10 cellular contexts compared by ENCODE assay signal in the genomic region with DNA sequence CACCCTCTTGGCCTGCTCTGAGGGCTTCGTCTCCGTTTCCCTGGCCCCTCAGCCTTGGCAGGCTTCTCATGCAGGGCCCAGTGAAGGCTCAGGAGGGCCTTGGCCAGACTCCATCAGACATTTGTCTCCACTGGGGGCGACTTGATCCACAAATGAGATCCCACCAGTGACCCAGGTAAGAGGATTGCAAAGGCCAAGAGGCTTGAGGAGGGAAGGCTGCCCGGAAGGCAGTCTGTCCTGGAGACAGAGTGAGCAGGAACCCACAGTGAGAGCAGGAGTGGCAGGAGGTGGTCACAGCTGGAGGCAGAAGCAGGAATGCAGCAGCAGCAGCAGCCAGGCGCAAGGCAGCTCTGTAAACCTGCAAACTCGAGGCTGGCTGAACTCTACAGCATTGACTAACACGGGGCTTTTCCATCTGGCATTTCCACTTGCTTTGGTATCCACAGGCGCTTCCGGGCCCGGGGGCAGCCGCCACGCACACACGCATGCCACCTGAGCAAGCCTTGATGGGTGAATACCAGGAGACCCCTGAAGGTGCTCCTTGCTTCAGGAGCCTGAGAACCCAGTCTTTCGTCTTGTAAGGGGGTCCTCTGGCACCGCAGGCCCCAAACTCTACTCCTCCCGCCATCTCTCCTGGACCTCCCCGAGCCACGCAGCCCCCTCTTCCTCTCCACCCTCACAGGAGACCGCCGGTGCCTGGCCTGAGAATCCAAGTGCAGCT. TPM values are rescaled to one million over a fixed set of nuclear protein-coding genes. Genes with fewer than 3 reads are reported as not detected.
DNase-seq lines count a peak whose midpoint lies in the region; ATAC-seq, FAIRE-seq and TF ChIP-seq lines count a peak whose summit lies in the region.
"Had no signal": no experiment of that assay in that cellular context is flagged by ENCODE, and none has a peak within 500 bp of the region (broad histone marks: within the 10 kb centered on the region; RNA-seq: fewer than 3 reads in every experiment).

No MANE protein-coding gene starts in this region.

- H3K9me3 Mint-ChIP-seq in GM23338 (no peaks in the 10 kb centered on the region; the same call in 2 of the 3 replicates), glutamatergic neuron (ENCODE audit: unreplicated experiment) (peaks cover 8% of the 10 kb centered on the region)
- no peaks in the 10 kb centered on the region for H3K9me3 Mint-ChIP-seq in stimulated activated effector memory CD8-positive, alpha-beta T cell treated with anti-CD3 and anti-CD28 coated beads, Interleukin-12 subunit alpha, Interleukin-12 subunit beta, amount 100 ng/mL, for 72 hours

- DNase-seq in GM23338 (ENCODE audit: low spot score) = no peak
- no peak for DNase-seq in T-helper 17 cell
- no peak for DNase-seq in glutamatergic neuron
- DNase-seq in stimulated activated effector memory CD8-positive, alpha-beta T cell treated with anti-CD3 and anti-CD28 coated beads, Interleukin-12 subunit alpha, Interleukin-12 subunit beta, amount 100 ng/mL, for 72 hours (ENCODE audit: low spot score in 2 of 2) = no peak
- DNase-seq in GM19239 (ENCODE audit: insufficient read length, low spot score) = no peak
- DNase-seq in NCI-H2196 (lab: John Stamatoyannopoulos, UW; ENCODE audit: unreplicated experiment) = no peak
- DNase-seq: NCI-H2171, SHP77 had no signal

- peaks cover 11% of the 10 kb centered on the region; the same call in 1 of the 2 replicates for H3F3A ChIP-seq in GM23338 (replicated peaks; ENCODE audit: low read depth)

- H3K4me3 ChIP-seq in GM23338 = no peak overlapping the region
- H3K4me3 ChIP-seq: lung had no signal

- no peaks in the 10 kb centered on the region for H3K27me3 ChIP-seq in GM23338 (ENCODE audit: insufficient read depth)

- H3K9me3 ChIP-seq in T-helper 17 cell (ENCODE audit: control insufficient read depth, low read length, poor library complexity, severe bottlenecking) = no peaks in the 10 kb centered on the region

- peak overlapping the region; percentile 85; the same call in 1 of the 2 replicates for H3K27ac Mint-ChIP-seq in GM23338
- H3K27ac Mint-ChIP-seq in T-helper 17 cell = peak overlapping the region; percentile 59
- peak overlapping the region; percentile 53 for H3K27ac Mint-ChIP-seq in glutamatergic neuron (ENCODE audit: unreplicated experiment)
- peak overlapping the region; percentile 90 for H3K27ac Mint-ChIP-seq in stimulated activated effector memory CD8-positive, alpha-beta T cell treated with anti-CD3 and anti-CD28 coated beads, Interleukin-12 subunit alpha, Interleukin-12 subunit beta, amount 100 ng/mL, for 72 hours

- 0 out of 2 replicates have a peak, but pooled peaks cover 4% of the 10 kb centered on the region for H4K20me1 ChIP-seq in GM23338 (replicated peaks; ENCODE audit: insufficient read depth)

- H3K36me3 Mint-ChIP-seq in GM23338 (ENCODE audit: low read depth) = peaks cover 33% of the 10 kb centered on the region
- no peaks in the 10 kb centered on the region for H3K36me3 Mint-ChIP-seq in T-helper 17 cell (ENCODE audit: low read depth)
- no peaks in the 10 kb centered on the region for H3K36me3 Mint-ChIP-seq in glutamatergic neuron (ENCODE audit: unreplicated experiment)
- peaks cover 78% of the 10 kb centered on the region for H3K36me3 Mint-ChIP-seq in stimulated activated effector memory CD8-positive, alpha-beta T cell treated with anti-CD3 and anti-CD28 coated beads, Interleukin-12 subunit alpha, Interleukin-12 subunit beta, amount 100 ng/mL, for 72 hours

- H3K4me3 Mint-ChIP-seq in GM23338 (no peak overlapping the region; the same call in 2 of the 3 replicates), T-helper 17 cell (no peak overlapping the region), glutamatergic neuron (ENCODE audit: unreplicated experiment) (no peak overlapping the region)
- no peak overlapping the region for H3K4me3 Mint-ChIP-seq in stimulated activated effector memory CD8-positive, alpha-beta T cell treated with anti-CD3 and anti-CD28 coated beads, Interleukin-12 subunit alpha, Interleukin-12 subunit beta, amount 100 ng/mL, for 72 hours

- H3K4me1 ChIP-seq in GM23338 (ENCODE audit: insufficient read depth) = peaks cover 29% of the 10 kb centered on the region

- H3K36me3 ChIP-seq in GM23338 (ENCODE audit: insufficient read depth) = no peaks in the 10 kb centered on the region; the same call in 1 of the 2 replicates

- H3K9me2 ChIP-seq in GM23338 (ENCODE audit: insufficient read depth) = no peaks in the 10 kb centered on the region

- H3K4me2 ChIP-seq in GM23338 = no peak overlapping the region

- ATAC-seq in GM23338 (peak; percentile 17), T-helper 17 cell (no peak), HG02642 (IDR thresholded peaks at IDR 0.05; ENCODE audit: poor library complexity, unreplicated experiment) (no peak)
- ATAC-seq in stimulated activated effector memory CD8-positive, alpha-beta T cell treated with anti-CD3 and anti-CD28 coated beads, Interleukin-12 subunit alpha, Interleukin-12 subunit beta, amount 100 ng/mL, for 72 hours = no peak

- H3K4me1 Mint-ChIP-seq in GM23338 = peaks cover 53% of the 10 kb centered on the region
- peaks cover 24% of the 10 kb centered on the region for H3K4me1 Mint-ChIP-seq in T-helper 17 cell
- peaks cover 26% of the 10 kb centered on the region for H3K4me1 Mint-ChIP-seq in glutamatergic neuron (ENCODE audit: low read depth, unreplicated experiment)
- H3K4me1 Mint-ChIP-seq in stimulated activated effector memory CD8-positive, alpha-beta T cell treated with anti-CD3 and anti-CD28 coated beads, Interleukin-12 subunit alpha, Interleukin-12 subunit beta, amount 100 ng/mL, for 72 hours = peaks cover 61% of the 10 kb centered on the region

- H3K27me3 Mint-ChIP-seq in GM23338 (ENCODE audit: insufficient read depth, low read depth, poor library complexity) = peaks cover 10% of the 10 kb centered on the region
- H3K27me3 Mint-ChIP-seq in T-helper 17 cell = no peaks in the 10 kb centered on the region
- no peaks in the 10 kb centered on the region for H3K27me3 Mint-ChIP-seq in glutamatergic neuron (ENCODE audit: unreplicated experiment)

- no peak for FAIRE-seq in GM19239 (lab: Jason Lieb, UNC)

- TF ChIP-seq CTCF in GM23338 (conservative IDR thresholded peaks at IDR 0.05; ENCODE audit: low read depth in 2 of 2) (no peak), glutamatergic neuron (IDR thresholded peaks at IDR 0.05; ENCODE audit: partially characterized antibody, unreplicated experiment) (no peak)

- peaks cover 9% of the 10 kb centered on the region; the same call in 1 of the 2 replicates for H3K79me2 ChIP-seq in GM23338 (replicated peaks; ENCODE audit: insufficient read depth)

- no peak overlapping the region for H2AFZ ChIP-seq in GM23338

- peak overlapping the region; percentile 95; the same call in 1 of the 2 replicates for H3K27ac ChIP-seq in GM23338 (ENCODE audit: low read depth)

RNA-seq across cellular contexts. Expression of gene MGAT1, which starts 14.7 kb away (rescaled TPM):
- total RNA-seq in GM23338 (2014; rRNA removed; shearing (Covaris generic)) = 81.4 and 97.5 TPM in 2 replicates
- 23.6 and 23.7 TPM in 2 replicates for polyA plus RNA-seq in GM23338 (2016; fragmentation: Nextera tagmentation; extraction: Ambion mirVana)
- total RNA-seq in T-helper 17 cell (10 to 100 TPM; 77.1 to 80.8 TPM), glutamatergic neuron (ENCODE audit: unreplicated experiment) (45.6 TPM)

RNA-seq across cellular contexts. Expression of gene OR2Y1, which starts 48.0 kb away (rescaled TPM):
- total RNA-seq in GM23338 (2014; rRNA removed; shearing (Covaris generic)) = not detected in 2 replicates
- polyA plus RNA-seq in GM23338 (2016; fragmentation: Nextera tagmentation; extraction: Ambion mirVana) = not detected in 2 replicates
- not detected for total RNA-seq in T-helper 17 cell
- not detected for total RNA-seq in glutamatergic neuron (ENCODE audit: unreplicated experiment)
- total RNA-seq: lung had no signal
- polyA plus RNA-seq: lung had no signal
